In genomic region chr6:2765896-2766766, GRCh38 we compare ENCODE assay signal across 1 cellular context.
TF ChIP-seq lines count a peak whose summit lies in the region.

No MANE protein-coding gene starts in this region.

TF ChIP-seq in K562, 482 proteins besides CTCF, POLR2A, EP300 and RAD21 (continued from another document and continues in another):
- TF ChIP-seq ZNF449 (CRISPR knock-in tag; IDR thresholded peaks at IDR 0.05): no peak
- TF ChIP-seq PCBP1 (IDR thresholded peaks at IDR 0.05; ENCODE audit: low read depth, low read length, poor library complexity, severe bottlenecking): no peak
- no peak for TF ChIP-seq ZNF584 (CRISPR knock-in tag; IDR thresholded peaks at IDR 0.05; ENCODE audit: low read depth)
- 0 out of 2 replicates have a peak, but pooled peaks have one; percentile 53 for TF ChIP-seq NR3C1 (CRISPR knock-in tag; IDR thresholded peaks at IDR 0.05)
- no peak for TF ChIP-seq ZNF695 (CRISPR knock-in tag; IDR thresholded peaks at IDR 0.05)
- TF ChIP-seq SMARCA5 (IDR thresholded peaks at IDR 0.05): no peak
- TF ChIP-seq PRDM10 (IDR thresholded peaks at IDR 0.05; ENCODE audit: partially characterized antibody): no peak
- no peak for TF ChIP-seq CREB1 (IDR thresholded peaks at IDR 0.05)
- TF ChIP-seq CREB1 (CRISPR knock-in tag; IDR thresholded peaks at IDR 0.05): no peak
- peak; percentile 77; the same call in 1 of the 2 replicates for TF ChIP-seq HNRNPL (IDR thresholded peaks at IDR 0.05; ENCODE audit: low read depth, low read length)
- no peak for TF ChIP-seq RAD51 (IDR thresholded peaks at IDR 0.05; ENCODE audit: borderline replicate concordance, low read depth)
- TF ChIP-seq MAFK (IDR thresholded peaks at IDR 0.05; ENCODE audit: low read length): no peak
- TF ChIP-seq POLR2B (IDR thresholded peaks at IDR 0.05; ENCODE audit: low read depth, partially characterized antibody): no peak
- TF ChIP-seq RBM14 (IDR thresholded peaks at IDR 0.05; ENCODE audit: borderline replicate concordance, insufficient read depth, low read depth, low read length): 0 out of 2 replicates have a peak, but pooled peaks have one; percentile 78
- TF ChIP-seq THAP12 (CRISPR knock-in tag; IDR thresholded peaks at IDR 0.05): no peak; the same call in 1 of the 2 replicates
- no peak for TF ChIP-seq SETDB1 (IDR thresholded peaks at IDR 0.05; ENCODE audit: low read length)
- TF ChIP-seq ZNF785 (CRISPR knock-in tag; IDR thresholded peaks at IDR 0.05): no peak
- TF ChIP-seq GTF2E2 (tag; IDR thresholded peaks at IDR 0.05): no peak
- no peak for TF ChIP-seq SMARCB1 (IDR thresholded peaks at IDR 0.05; ENCODE audit: insufficient read length, low read depth)
- TF ChIP-seq CREB3 (tag; conservative IDR thresholded peaks at IDR 0.05; ENCODE audit: low read depth): no peak
- 0 out of 2 replicates have a peak, but pooled peaks have one; percentile 5 for TF ChIP-seq ZKSCAN1 (IDR thresholded peaks at IDR 0.05; ENCODE audit: low read depth, low read length)
- no peak for TF ChIP-seq FOXJ2 (tag; IDR thresholded peaks at IDR 0.05)
- peak; percentile 8 for TF ChIP-seq ZBTB7A (IDR thresholded peaks at IDR 0.05; ENCODE audit: borderline replicate concordance, control insufficient read depth, low read depth, low read length)
- no peak for TF ChIP-seq SFPQ (IDR thresholded peaks at IDR 0.05; ENCODE audit: low read depth, low read length)
- no peak for TF ChIP-seq ZNF318 (IDR thresholded peaks at IDR 0.05; ENCODE audit: borderline replicate concordance in 1 of 2, low read depth in 1 of 2)
- TF ChIP-seq NFIC (IDR thresholded peaks at IDR 0.05): peak; percentile 72
- TF ChIP-seq BACH1 (tag; IDR thresholded peaks at IDR 0.05): no peak
- TF ChIP-seq PTRF (tag; IDR thresholded peaks at IDR 0.05): no peak
- no peak for TF ChIP-seq ESRRA (IDR thresholded peaks at IDR 0.05; ENCODE audit: borderline replicate concordance, low read depth)
- no peak for TF ChIP-seq E2F3 (CRISPR knock-in tag; IDR thresholded peaks at IDR 0.05)
- TF ChIP-seq CLOCK (CRISPR knock-in tag; IDR thresholded peaks at IDR 0.05; ENCODE audit: borderline replicate concordance): no peak
